Comparison of ENCODE assay signal across 17 cellular contexts in genomic region chr1:57860333-57860732, GRCh38.
"Had no signal": no experiment of that assay in that cellular context is flagged by ENCODE, and none has a peak within 500 bp of the region (broad histone marks: within the 10 kb centered on the region; RNA-seq: fewer than 3 reads in every experiment).

No MANE protein-coding gene starts in this region.

- FAIRE-seq: small intestine had no signal

- H3K27ac ChIP-seq: brain microvascular endothelial cell, heart right ventricle, left lung, tibial artery, vagina had no signal

- H3K27me3 Mint-ChIP-seq: activated CD8-positive, alpha-beta memory T cell treated with anti-CD3 and anti-CD28 coated beads, Interleukin-2, amount 10 ng/mL, durations not matched to agents 7 days and 5 days; activated naive CD8-positive, alpha-beta T cell; activated T-cell treated with anti-CD3 and anti-CD28 coated beads, Interleukin-2, amount 50 U/mL, for 24 hours had no signal

- H3K4me3 ChIP-seq: heart right ventricle, left lung, tibial artery, vagina had no signal

- ATAC-seq: activated CD8-positive, alpha-beta memory T cell treated with anti-CD3 and anti-CD28 coated beads, Interleukin-2, amount 10 ng/mL, durations not matched to agents 7 days and 5 days; heart right ventricle; left lung; right cardiac atrium had no signal

- H3K4me1 Mint-ChIP-seq: activated CD8-positive, alpha-beta memory T cell treated with anti-CD3 and anti-CD28 coated beads, Interleukin-2, amount 10 ng/mL, durations not matched to agents 7 days and 5 days had no signal

- H3K4me3 Mint-ChIP-seq: activated CD8-positive, alpha-beta memory T cell treated with anti-CD3 and anti-CD28 coated beads, Interleukin-2, amount 10 ng/mL, durations not matched to agents 7 days and 5 days; activated naive CD8-positive, alpha-beta T cell; activated T-cell treated with anti-CD3 and anti-CD28 coated beads, Interleukin-2, amount 50 U/mL, for 24 hours had no signal

- H3K9me3 Mint-ChIP-seq: activated T-cell treated with anti-CD3 and anti-CD28 coated beads, Interleukin-2, amount 50 U/mL, for 24 hours had no signal

- DNase-seq: activated CD4-positive, alpha-beta T cell treated with anti-CD3 and anti-CD28 coated beads for 1 hour; activated CD4-positive, alpha-beta T cell treated with anti-CD3 and anti-CD28 coated beads, Interleukin-2, amount 50 U/mL, for 48 hours; activated CD8-positive, alpha-beta memory T cell treated with anti-CD3 and anti-CD28 coated beads, Interleukin-2, amount 10 ng/mL, durations not matched to agents 7 days and 5 days; activated effector memory CD4-positive, alpha-beta T cell treated with Interleukin-2 at 50 U/mL for 16 hours; activated T-cell treated with anti-CD3 and anti-CD28 coated beads, Interleukin-2, amount 50 U/mL, for 24 hours; brain microvascular endothelial cell; foreskin melanocyte; heart right ventricle; left lung; mesenchymal stem cell; right cardiac atrium; T-helper 9 cell; tibial artery had no signal

- H3K36me3 Mint-ChIP-seq: activated CD8-positive, alpha-beta memory T cell treated with anti-CD3 and anti-CD28 coated beads, Interleukin-2, amount 10 ng/mL, durations not matched to agents 7 days and 5 days; activated naive CD8-positive, alpha-beta T cell had no signal

- H3K27ac Mint-ChIP-seq: activated CD8-positive, alpha-beta memory T cell treated with anti-CD3 and anti-CD28 coated beads, Interleukin-2, amount 10 ng/mL, durations not matched to agents 7 days and 5 days; activated naive CD8-positive, alpha-beta T cell; activated T-cell treated with anti-CD3 and anti-CD28 coated beads, Interleukin-2, amount 50 U/mL, for 24 hours; progenitor cell of endocrine pancreas had no signal
